In the genomic region with DNA sequence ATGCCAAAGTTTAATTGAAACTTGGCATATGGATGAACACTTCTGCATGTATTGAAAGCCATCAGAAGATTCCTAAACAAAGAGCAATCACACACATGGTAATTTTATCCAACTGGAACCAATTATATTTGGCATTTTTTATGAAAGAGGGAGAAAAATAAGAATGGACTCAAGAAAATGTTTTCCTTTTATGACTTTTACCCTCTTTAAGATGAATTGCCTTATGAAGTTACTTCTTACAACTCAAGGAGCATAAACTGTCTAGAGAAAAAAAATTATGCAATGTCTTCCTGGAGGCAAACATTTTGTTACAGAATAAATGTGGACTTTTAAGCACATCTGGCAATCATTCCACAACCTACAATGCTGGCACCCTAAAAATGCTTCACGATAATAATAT, we compare ENCODE assay signal across 1 cellular context.
TF ChIP-seq lines count a peak whose summit lies in the region.

No MANE protein-coding gene starts in this region.

TF ChIP-seq in SK-N-SH treated with all-trans-retinoic acid at 6 μM for 48 hours, 23 proteins besides CTCF, POLR2A, EP300 and RAD21 (continued from another document):
- no peak for TF ChIP-seq TOX (CRISPR knock-in tag; IDR thresholded peaks at IDR 0.05; ENCODE audit: borderline replicate concordance)
- TF ChIP-seq TSHZ2 (CRISPR knock-in tag; IDR thresholded peaks at IDR 0.05) = no peak
- TF ChIP-seq ZFP3 (CRISPR knock-in tag; IDR thresholded peaks at IDR 0.05) = no peak
- no peak for TF ChIP-seq ESRRG (CRISPR knock-in tag; IDR thresholded peaks at IDR 0.05)
- TF ChIP-seq ARNTL (CRISPR knock-in tag; IDR thresholded peaks at IDR 0.05; ENCODE audit: borderline replicate concordance, low read depth) = no peak
- TF ChIP-seq ZFP30 (CRISPR knock-in tag; IDR thresholded peaks at IDR 0.05) = no peak
- TF ChIP-seq CSDC2 (CRISPR knock-in tag; IDR thresholded peaks at IDR 0.05) = no peak
- TF ChIP-seq OSR1 (CRISPR knock-in tag; IDR thresholded peaks at IDR 0.05) = no peak
- TF ChIP-seq PPARA (CRISPR knock-in tag; IDR thresholded peaks at IDR 0.05; ENCODE audit: borderline replicate concordance) = no peak
- no peak for TF ChIP-seq ZC3H10 (CRISPR knock-in tag; IDR thresholded peaks at IDR 0.05)
- TF ChIP-seq SNAI2 (CRISPR knock-in tag; IDR thresholded peaks at IDR 0.05) = no peak
- no peak for TF ChIP-seq RARB (CRISPR knock-in tag; IDR thresholded peaks at IDR 0.05)
- TF ChIP-seq, protein P1, sequence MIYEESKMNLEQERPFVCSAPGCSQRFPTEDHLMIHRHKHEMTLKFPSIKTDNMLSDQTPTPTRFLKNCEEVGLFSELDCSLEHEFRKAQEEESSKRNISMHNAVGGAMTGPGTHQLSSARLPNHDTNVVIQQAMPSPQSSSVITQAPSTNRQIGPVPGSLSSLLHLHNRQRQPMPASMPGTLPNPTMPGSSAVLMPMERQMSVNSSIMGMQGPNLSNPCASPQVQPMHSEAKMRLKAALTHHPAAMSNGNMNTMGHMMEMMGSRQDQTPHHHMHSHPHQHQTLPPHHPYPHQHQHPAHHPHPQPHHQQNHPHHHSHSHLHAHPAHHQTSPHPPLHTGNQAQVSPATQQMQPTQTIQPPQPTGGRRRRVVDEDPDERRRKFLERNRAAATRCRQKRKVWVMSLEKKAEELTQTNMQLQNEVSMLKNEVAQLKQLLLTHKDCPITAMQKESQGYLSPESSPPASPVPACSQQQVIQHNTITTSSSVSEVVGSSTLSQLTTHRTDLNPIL (CRISPR knock-in tag; IDR thresholded peaks at IDR 0.05; ENCODE audit: low read depth) = no peak
- TF ChIP-seq, protein P2, sequence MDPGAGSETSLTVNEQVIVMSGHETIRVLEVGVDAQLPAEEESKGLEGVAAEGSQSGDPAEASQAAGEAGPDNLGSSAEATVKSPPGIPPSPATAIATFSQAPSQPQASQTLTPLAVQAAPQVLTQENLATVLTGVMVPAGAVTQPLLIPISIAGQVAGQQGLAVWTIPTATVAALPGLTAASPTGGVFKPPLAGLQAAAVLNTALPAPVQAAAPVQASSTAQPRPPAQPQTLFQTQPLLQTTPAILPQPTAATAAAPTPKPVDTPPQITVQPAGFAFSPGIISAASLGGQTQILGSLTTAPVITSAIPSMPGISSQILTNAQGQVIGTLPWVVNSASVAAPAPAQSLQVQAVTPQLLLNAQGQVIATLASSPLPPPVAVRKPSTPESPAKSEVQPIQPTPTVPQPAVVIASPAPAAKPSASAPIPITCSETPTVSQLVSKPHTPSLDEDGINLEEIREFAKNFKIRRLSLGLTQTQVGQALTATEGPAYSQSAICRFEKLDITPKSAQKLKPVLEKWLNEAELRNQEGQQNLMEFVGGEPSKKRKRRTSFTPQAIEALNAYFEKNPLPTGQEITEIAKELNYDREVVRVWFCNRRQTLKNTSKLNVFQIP (CRISPR knock-in tag; IDR thresholded peaks at IDR 0.05; ENCODE audit: borderline replicate concordance, low read depth) = no peak
